8 cellular contexts compared by ENCODE assay signal in genomic region chr19:58476498-58477015, GRCh38. TPM values are rescaled to one million over a fixed set of nuclear protein-coding genes. Genes with fewer than 3 reads are reported as not detected.
A peak's percentile ranks its signal among the peaks of the same experiment; 100 is the strongest.
DNase-seq lines count a peak whose midpoint lies in the region; ATAC-seq, FAIRE-seq and TF ChIP-seq lines count a peak whose summit lies in the region.

No MANE protein-coding gene starts in this region.

- H3K9ac ChIP-seq in BLaER1 = peak overlapping the region; percentile 85
- H3K9ac ChIP-seq in rectal smooth muscle tissue (ENCODE audit: low read length) = peak overlapping the region; percentile 59

- H3K4me1 ChIP-seq in BLaER1 (peaks cover 53% of the 10 kb centered on the region), left ventricle myocardium inferior (peaks cover 25% of the 10 kb centered on the region), rectal smooth muscle tissue (ENCODE audit: control insufficient read depth, insufficient read depth, low read length) (peaks cover 4% of the 10 kb centered on the region)

- ATAC-seq in activated CD8-positive, alpha-beta T cell treated with anti-CD3 and anti-CD28 coated beads for 36 hours = peak; percentile 0
- ATAC-seq in GM21786 (IDR thresholded peaks at IDR 0.05; ENCODE audit: unreplicated experiment) (no peak), GM21390 (IDR thresholded peaks at IDR 0.05; ENCODE audit: unreplicated experiment) (no peak)

- H3K36me3 ChIP-seq in BLaER1 = peaks cover 43% of the 10 kb centered on the region
- H3K36me3 ChIP-seq in left ventricle myocardium inferior = peaks cover 45% of the 10 kb centered on the region
- H3K36me3 ChIP-seq in rectal smooth muscle tissue (ENCODE audit: control insufficient read depth, insufficient read depth, low read length) = peaks cover 13% of the 10 kb centered on the region

- peaks cover 28% of the 10 kb centered on the region for H3K4me1 Mint-ChIP-seq in HFFc6 (ENCODE audit: low read depth)
- H3K4me1 Mint-ChIP-seq in activated CD8-positive, alpha-beta T cell treated with anti-CD3 and anti-CD28 coated beads for 36 hours (ENCODE audit: low read depth) = peaks cover 32% of the 10 kb centered on the region

- no peak for TF ChIP-seq POLR2A in GM12892 (IDR thresholded peaks at IDR 0.05; ENCODE audit: low read depth, low read length)

- no peaks in the 10 kb centered on the region for H3K9me3 Mint-ChIP-seq in HFFc6
- H3K9me3 Mint-ChIP-seq in activated CD8-positive, alpha-beta T cell treated with anti-CD3 and anti-CD28 coated beads for 36 hours = no peaks in the 10 kb centered on the region

- H3K27ac ChIP-seq in BLaER1 = peak overlapping the region; percentile 87
- H3K27ac ChIP-seq in left ventricle myocardium inferior (replicated peaks) = peak overlapping the region; percentile 96
- H3K27ac ChIP-seq in rectal smooth muscle tissue (ENCODE audit: low read depth, low read length) = peak overlapping the region; percentile 91

- intact Hi-C loops in activated CD8-positive, alpha-beta T cell treated with anti-CD3 and anti-CD28 coated beads for 36 hours (cut with micrococcal nuclease) = no loop called here
- intact Hi-C loops in left ventricle myocardium inferior (cut with micrococcal nuclease) = no loop called here

- H3K9me3 ChIP-seq in BLaER1 (no peaks in the 10 kb centered on the region), left ventricle myocardium inferior (replicated peaks) (no peaks in the 10 kb centered on the region)

- peak overlapping the region; percentile 91 for H3K4me2 ChIP-seq in BLaER1

- POLR2A ChIA-PET in activated CD8-positive, alpha-beta T cell treated with anti-CD3 and anti-CD28 coated beads for 36 hours (lab: Charles Lee) = interaction anchor here (0.7 to 2.6 kb wide), 13 partner anchors 13 to 99 kb away, joined by 3 to 11 read pairs (median 4); partner anchors contain the start of genes CHMP2A, TRIM28 and ZBTB45

- H3K4me3 Mint-ChIP-seq in HFFc6 = peak overlapping the region; percentile 93
- peak overlapping the region; percentile 82 for H3K4me3 Mint-ChIP-seq in activated CD8-positive, alpha-beta T cell treated with anti-CD3 and anti-CD28 coated beads for 36 hours

- H3K4me3 ChIP-seq in BLaER1 = peak overlapping the region; percentile 74
- H3K4me3 ChIP-seq in left ventricle myocardium inferior = peak overlapping the region; percentile 77
- peak overlapping the region; percentile 88 for H3K4me3 ChIP-seq in rectal smooth muscle tissue (ENCODE audit: low read length)

- FAIRE-seq in GM12892 (lab: Jason Lieb, UNC) = no peak

- DNase-seq in HFFc6 (peak; percentile 30), left ventricle myocardium inferior (no peak), GM12892 (ENCODE audit: insufficient read length) (no peak)
- peak; percentile 46 for DNase-seq in activated CD8-positive, alpha-beta T cell treated with anti-CD3 and anti-CD28 coated beads for 36 hours

- TF ChIP-seq CTCF in HFFc6 (IDR thresholded peaks at IDR 0.05) (no peak), left ventricle myocardium inferior (IDR thresholded peaks at IDR 0.05; ENCODE audit: borderline replicate concordance) (no peak)
- TF ChIP-seq CTCF in activated CD8-positive, alpha-beta T cell treated with anti-CD3 and anti-CD28 coated beads for 36 hours (IDR thresholded peaks at IDR 0.05) = no peak

- CTCF ChIA-PET in activated CD8-positive, alpha-beta T cell treated with anti-CD3 and anti-CD28 coated beads for 36 hours (lab: Charles Lee) = interaction anchor here (1.1 kb wide), 1 partner anchor 43 kb away, joined by 6 read pairs; the partner anchor contains the start of gene ZBTB45

- no peaks in the 10 kb centered on the region; the same call in none of the 2 replicates for H3K36me3 Mint-ChIP-seq in HFFc6 (ENCODE audit: low read depth)
- peaks cover 7% of the 10 kb centered on the region for H3K36me3 Mint-ChIP-seq in activated CD8-positive, alpha-beta T cell treated with anti-CD3 and anti-CD28 coated beads for 36 hours (ENCODE audit: low read depth)

- peaks cover 29% of the 10 kb centered on the region for H4K20me1 ChIP-seq in BLaER1

- H3K27me3 ChIP-seq in BLaER1 (no peaks in the 10 kb centered on the region), left ventricle myocardium inferior (ENCODE audit: low read depth) (no peaks in the 10 kb centered on the region), rectal smooth muscle tissue (ENCODE audit: control insufficient read depth, insufficient read depth, low read length) (no peaks in the 10 kb centered on the region)

- peak overlapping the region; percentile 96 for H3K27ac Mint-ChIP-seq in HFFc6
- peak overlapping the region; percentile 98 for H3K27ac Mint-ChIP-seq in activated CD8-positive, alpha-beta T cell treated with anti-CD3 and anti-CD28 coated beads for 36 hours

- H3K27me3 Mint-ChIP-seq in HFFc6 (ENCODE audit: insufficient read depth) = peaks cover 3% of the 10 kb centered on the region; the same call in 1 of the 2 replicates
- H3K27me3 Mint-ChIP-seq in activated CD8-positive, alpha-beta T cell treated with anti-CD3 and anti-CD28 coated beads for 36 hours = no peaks in the 10 kb centered on the region

RNA-seq across cellular contexts. Expression of gene ZNF446, which starts 0.4 kb away (rescaled TPM):
- total RNA-seq in HFFc6 (2021; fragmentation: NEBNext Ultra II Directional; extraction: Animal tissue kit (Norgen Biotek cat#: 25700)) = 1 to 10 TPM; 5.7 to 6.9 (median 6.2) TPM
- 1 to 10 TPM; 3.5 to 4.0 TPM for total RNA-seq in activated CD8-positive, alpha-beta T cell treated with anti-CD3 and anti-CD28 coated beads for 36 hours
- 4.9 TPM for total RNA-seq in left ventricle myocardium inferior
- polyA plus RNA-seq in GM12892 (2012; ENCODE audit: missing spikeins) = 4.9 TPM

RNA-seq across cellular contexts. Expression of gene ZNF324, which starts 9.7 kb away (rescaled TPM):
- 1 to 10 TPM; 5.6 to 7.5 (median 6.8) TPM for total RNA-seq in HFFc6 (2021; fragmentation: NEBNext Ultra II Directional; extraction: Animal tissue kit (Norgen Biotek cat#: 25700))
- 10 to 100 TPM in 1 of 2 experiments, 1 to 10 TPM in 1; 8.1 to 10.1 TPM for total RNA-seq in activated CD8-positive, alpha-beta T cell treated with anti-CD3 and anti-CD28 coated beads for 36 hours
- 5.3 TPM for total RNA-seq in left ventricle myocardium inferior
- polyA plus RNA-seq in GM12892 (2012; ENCODE audit: missing spikeins) = 2.8 TPM

RNA-seq across cellular contexts. Expression of gene ZNF324B, which starts 25.1 kb away (rescaled TPM):
- 1 to 10 TPM; 3.8 to 5.9 (median 4.7) TPM for total RNA-seq in HFFc6 (2021; fragmentation: NEBNext Ultra II Directional; extraction: Animal tissue kit (Norgen Biotek cat#: 25700))
- total RNA-seq in activated CD8-positive, alpha-beta T cell treated with anti-CD3 and anti-CD28 coated beads for 36 hours = 1 to 10 TPM; 7.6 to 8.2 TPM
- total RNA-seq in left ventricle myocardium inferior = 3.1 TPM
- 2.8 TPM for polyA plus RNA-seq in GM12892 (2012; ENCODE audit: missing spikeins)

RNA-seq across cellular contexts. Expression of gene SLC27A5, which starts 35.2 kb away (rescaled TPM):
- total RNA-seq in HFFc6 (2021; fragmentation: NEBNext Ultra II Directional; extraction: Animal tissue kit (Norgen Biotek cat#: 25700)) = 1 to 10 TPM; 2.0 to 5.7 (median 2.6) TPM
- 10 to 100 TPM; 21.7 to 26.6 TPM for total RNA-seq in activated CD8-positive, alpha-beta T cell treated with anti-CD3 and anti-CD28 coated beads for 36 hours
- 4.1 TPM for total RNA-seq in left ventricle myocardium inferior
- 36.2 TPM for polyA plus RNA-seq in GM12892 (2012; ENCODE audit: missing spikeins)

RNA-seq across cellular contexts. Expression of gene ZNF132, which starts 36.6 kb away (rescaled TPM):
- 1 to 10 TPM; 4.0 to 5.2 (median 4.5) TPM for total RNA-seq in HFFc6 (2021; fragmentation: NEBNext Ultra II Directional; extraction: Animal tissue kit (Norgen Biotek cat#: 25700))
- 1 to 10 TPM; 3.4 to 3.8 TPM for total RNA-seq in activated CD8-positive, alpha-beta T cell treated with anti-CD3 and anti-CD28 coated beads for 36 hours
- 5.7 TPM for total RNA-seq in left ventricle myocardium inferior
- 0.74 TPM for polyA plus RNA-seq in GM12892 (2012; ENCODE audit: missing spikeins)

Comparison
In these comparisons a context has a peak if more than half of its experiments do, and no peak if none do; other contexts are left out.
1. DNase-seq: peak in HFFc6 (single experiment) and activated CD8-positive, alpha-beta T cell treated with anti-CD3 and anti-CD28 coated beads for 36 hours (single experiment); none in left ventricle myocardium inferior (single experiment) and GM12892 (single experiment).
2. Peak in every context shown above with its lines, with median percentiles within 50 percentile points of each other: H3K27ac ChIP-seq and H3K4me3 ChIP-seq.